ENCODE assay signal across 8 cellular contexts in genomic region chrX:23503835-23504539, GRCh38.
DNase-seq lines count a peak whose midpoint lies in the region; FAIRE-seq and TF ChIP-seq lines count a peak whose summit lies in the region.

No MANE protein-coding gene starts in this region.

- FAIRE-seq in RCC 7860 (lab: Jason Lieb, UNC) (peak; percentile 98), frontal cortex (lab: Jason Lieb, UNC) (no peak), GM19239 (lab: Jason Lieb, UNC) (no peak)

- TF ChIP-seq CTCF in thyroid gland (IDR thresholded peaks at IDR 0.05), result no peak

- H3K27ac ChIP-seq in thyroid gland, result no peak overlapping the region

- intact Hi-C loops in thyroid gland (cut with DNase I), result no loop called here

- H3K36me3 ChIP-seq in thyroid gland, result no peaks in the 10 kb centered on the region

- 39 to 42% methylated on average over 8 of the region's 8 CpGs for WGBS in thyroid gland, 2 donors

- TF ChIP-seq POLR2A in thyroid gland (IDR thresholded peaks at IDR 0.05), result no peak

- H3K4me1 ChIP-seq in thyroid gland, result no peaks in the 10 kb centered on the region

- peak; percentile 93 for DNase-seq in HT-29 (ENCODE audit: low spot score)
- DNase-seq in RCC 7860 (ENCODE audit: low spot score), result peak; percentile 86
- peak; percentile 93 for DNase-seq in glomerular visceral epithelial cell (ENCODE audit: extremely low spot score)
- peak; percentile 66 to 90 for DNase-seq in thyroid gland
- DNase-seq in frontal cortex (ENCODE audit: low spot score in 2 of 2), result no peak
- DNase-seq in T-helper 1 cell, result no peak
- no peak for DNase-seq in GM19239 (ENCODE audit: insufficient read length, low spot score)
- no peak for DNase-seq in activated naive CD4-positive, alpha-beta T cell (lab: John Stamatoyannopoulos, UW)

- no peaks in the 10 kb centered on the region for H3K9me3 ChIP-seq in thyroid gland

- no peaks in the 10 kb centered on the region for H3K27me3 ChIP-seq in thyroid gland

- H3K4me3 ChIP-seq in thyroid gland (replicated peaks in 1 of 3), result no peak overlapping the region

Comparison
In these comparisons a context has a peak if more than half of its experiments do, and no peak if none do; other contexts are left out.
1. DNase-seq: peak in HT-29 (single experiment), RCC 7860 (single experiment), glomerular visceral epithelial cell (single experiment) and thyroid gland (2 of 2); none in frontal cortex (0 of 2), T-helper 1 cell (0 of 5), GM19239 (single experiment) and activated naive CD4-positive, alpha-beta T cell (0 of 4).